In the genomic region with DNA sequence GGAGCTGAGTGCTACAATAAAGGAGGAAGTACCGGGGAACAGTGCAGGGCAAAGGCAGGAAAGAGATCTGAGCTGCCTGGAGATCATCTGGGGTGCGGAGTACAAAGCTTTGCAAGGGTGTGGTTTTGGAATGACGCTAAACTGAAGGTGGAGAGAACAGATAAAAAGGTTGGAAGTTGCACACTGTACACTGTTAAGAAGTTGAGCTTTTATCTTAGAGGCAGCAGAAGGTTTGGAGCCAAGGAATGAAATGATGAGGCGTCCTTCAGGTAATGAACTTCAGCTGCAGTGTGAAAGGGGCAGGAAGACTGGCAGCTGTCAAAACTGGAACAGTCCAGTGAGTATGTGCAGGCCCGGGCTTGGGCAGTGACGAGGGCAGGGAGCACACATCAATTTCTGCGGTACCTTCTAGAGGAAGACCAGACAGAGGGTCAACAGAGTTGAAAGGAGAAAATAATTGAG, we compare ENCODE assay signal across 1 cellular context.
A peak's percentile ranks its signal among the peaks of the same experiment; 100 is the strongest.
TF ChIP-seq lines count a peak whose summit lies in the region.

No MANE protein-coding gene starts in this region.

TF ChIP-seq in K562, 482 proteins besides CTCF, POLR2A, EP300 and RAD21 (continues in another document):
- TF ChIP-seq FOXM1 (IDR thresholded peaks at IDR 0.05; ENCODE audit: low read depth) (peak; percentile 95), FOXM1 (CRISPR knock-in tag; IDR thresholded peaks at IDR 0.05; ENCODE audit: low read depth) (no peak), NCOR1 (IDR thresholded peaks at IDR 0.05) (peak; percentile 98), ZNF445 (CRISPR knock-in tag; IDR thresholded peaks at IDR 0.05; ENCODE audit: low read depth) (no peak), ZBTB5 (IDR thresholded peaks at IDR 0.05) (peak; percentile 73; the same call in 1 of the 2 replicates), ZNF395 (CRISPR knock-in tag; IDR thresholded peaks at IDR 0.05) (peak; percentile 97), DACH1 (IDR thresholded peaks at IDR 0.05; ENCODE audit: partially characterized antibody) (peak; percentile 57), RAD51 (IDR thresholded peaks at IDR 0.05; ENCODE audit: borderline replicate concordance, low read depth) (0 out of 2 replicates have a peak, but pooled peaks have one; percentile 36), DNMT1 (IDR thresholded peaks at IDR 0.05) (peak; percentile 75; the same call in 1 of the 2 replicates), CCNT2 (IDR thresholded peaks at IDR 0.05; ENCODE audit: borderline replicate concordance, extremely low read depth, insufficient read length, low read depth, low read length) (peak; percentile 91), STAG1 (CRISPR knock-in tag; IDR thresholded peaks at IDR 0.05; ENCODE audit: borderline replicate concordance) (no peak), ZNF146 (CRISPR knock-in tag; IDR thresholded peaks at IDR 0.05; ENCODE audit: unreplicated experiment) (no peak), GATAD2B (IDR thresholded peaks at IDR 0.05; ENCODE audit: borderline replicate concordance) (0 out of 2 replicates have a peak, but pooled peaks have one; percentile 51), CREB5 (CRISPR knock-in tag; IDR thresholded peaks at IDR 0.05) (no peak), NFATC3 (IDR thresholded peaks at IDR 0.05) (peak; percentile 74; the same call in 1 of the 2 replicates), RBBP5 (IDR thresholded peaks at IDR 0.05; ENCODE audit: borderline replicate concordance, insufficient read depth, low read length, poor library complexity, severe bottlenecking) (peak; percentile 35), ESRRB (CRISPR knock-in tag; IDR thresholded peaks at IDR 0.05; ENCODE audit: borderline replicate concordance) (no peak), EP400 (IDR thresholded peaks at IDR 0.05) (peak; percentile 51; the same call in 1 of the 2 replicates), ZNF311 (CRISPR knock-in tag; IDR thresholded peaks at IDR 0.05) (peak; percentile 54; the same call in 1 of the 2 replicates), TARDBP (IDR thresholded peaks at IDR 0.05) (peak; percentile 92), ZNF197 (CRISPR knock-in tag; IDR thresholded peaks at IDR 0.05; ENCODE audit: low read depth) (peak; percentile 81; the same call in 1 of the 2 replicates), ZNF644 (tag; IDR thresholded peaks at IDR 0.05; ENCODE audit: low read depth) (peak; percentile 85; the same call in 1 of the 2 replicates), SMAD4 (CRISPR knock-in tag; conservative IDR thresholded peaks at IDR 0.05) (peak; percentile 92), SMAD3 (CRISPR knock-in tag; conservative IDR thresholded peaks at IDR 0.05) (peak; percentile 84), TFE3 (CRISPR knock-in tag; IDR thresholded peaks at IDR 0.05) (no peak), KLF1 (tag; IDR thresholded peaks at IDR 0.05) (peak; percentile 96), HDAC3 (IDR thresholded peaks at IDR 0.05; ENCODE audit: borderline replicate concordance, partially characterized antibody) (peak; percentile 92), CHD1 (IDR thresholded peaks at IDR 0.05; ENCODE audit: low read length) (no peak)
- TF ChIP-seq, protein P1, sequence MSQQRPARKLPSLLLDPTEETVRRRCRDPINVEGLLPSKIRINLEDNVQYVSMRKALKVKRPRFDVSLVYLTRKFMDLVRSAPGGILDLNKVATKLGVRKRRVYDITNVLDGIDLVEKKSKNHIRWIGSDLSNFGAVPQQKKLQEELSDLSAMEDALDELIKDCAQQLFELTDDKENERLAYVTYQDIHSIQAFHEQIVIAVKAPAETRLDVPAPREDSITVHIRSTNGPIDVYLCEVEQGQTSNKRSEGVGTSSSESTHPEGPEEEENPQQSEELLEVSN (IDR thresholded peaks at IDR 0.05; ENCODE audit: borderline replicate concordance in 1 of 2, extremely low read depth in 1 of 2, insufficient read depth in 1 of 2, insufficient read length in 1 of 2, low read depth in 1 of 2, low read length in 1 of 2, poor library complexity in 1 of 2, severe bottlenecking in 1 of 2), result peak; percentile 17 to 23
- TF ChIP-seq, protein P2, sequence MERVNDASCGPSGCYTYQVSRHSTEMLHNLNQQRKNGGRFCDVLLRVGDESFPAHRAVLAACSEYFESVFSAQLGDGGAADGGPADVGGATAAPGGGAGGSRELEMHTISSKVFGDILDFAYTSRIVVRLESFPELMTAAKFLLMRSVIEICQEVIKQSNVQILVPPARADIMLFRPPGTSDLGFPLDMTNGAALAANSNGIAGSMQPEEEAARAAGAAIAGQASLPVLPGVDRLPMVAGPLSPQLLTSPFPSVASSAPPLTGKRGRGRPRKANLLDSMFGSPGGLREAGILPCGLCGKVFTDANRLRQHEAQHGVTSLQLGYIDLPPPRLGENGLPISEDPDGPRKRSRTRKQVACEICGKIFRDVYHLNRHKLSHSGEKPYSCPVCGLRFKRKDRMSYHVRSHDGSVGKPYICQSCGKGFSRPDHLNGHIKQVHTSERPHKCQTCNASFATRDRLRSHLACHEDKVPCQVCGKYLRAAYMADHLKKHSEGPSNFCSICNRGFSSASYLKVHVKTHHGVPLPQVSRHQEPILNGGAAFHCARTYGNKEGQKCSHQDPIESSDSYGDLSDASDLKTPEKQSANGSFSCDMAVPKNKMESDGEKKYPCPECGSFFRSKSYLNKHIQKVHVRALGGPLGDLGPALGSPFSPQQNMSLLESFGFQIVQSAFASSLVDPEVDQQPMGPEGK (CRISPR knock-in tag; IDR thresholded peaks at IDR 0.05; ENCODE audit: borderline replicate concordance), result no peak
- TF ChIP-seq, protein P3, sequence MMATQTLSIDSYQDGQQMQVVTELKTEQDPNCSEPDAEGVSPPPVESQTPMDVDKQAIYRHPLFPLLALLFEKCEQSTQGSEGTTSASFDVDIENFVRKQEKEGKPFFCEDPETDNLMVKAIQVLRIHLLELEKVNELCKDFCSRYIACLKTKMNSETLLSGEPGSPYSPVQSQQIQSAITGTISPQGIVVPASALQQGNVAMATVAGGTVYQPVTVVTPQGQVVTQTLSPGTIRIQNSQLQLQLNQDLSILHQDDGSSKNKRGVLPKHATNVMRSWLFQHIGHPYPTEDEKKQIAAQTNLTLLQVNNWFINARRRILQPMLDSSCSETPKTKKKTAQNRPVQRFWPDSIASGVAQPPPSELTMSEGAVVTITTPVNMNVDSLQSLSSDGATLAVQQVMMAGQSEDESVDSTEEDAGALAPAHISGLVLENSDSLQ (IDR thresholded peaks at IDR 0.05), result peak; percentile 96
- TF ChIP-seq, protein P4, sequence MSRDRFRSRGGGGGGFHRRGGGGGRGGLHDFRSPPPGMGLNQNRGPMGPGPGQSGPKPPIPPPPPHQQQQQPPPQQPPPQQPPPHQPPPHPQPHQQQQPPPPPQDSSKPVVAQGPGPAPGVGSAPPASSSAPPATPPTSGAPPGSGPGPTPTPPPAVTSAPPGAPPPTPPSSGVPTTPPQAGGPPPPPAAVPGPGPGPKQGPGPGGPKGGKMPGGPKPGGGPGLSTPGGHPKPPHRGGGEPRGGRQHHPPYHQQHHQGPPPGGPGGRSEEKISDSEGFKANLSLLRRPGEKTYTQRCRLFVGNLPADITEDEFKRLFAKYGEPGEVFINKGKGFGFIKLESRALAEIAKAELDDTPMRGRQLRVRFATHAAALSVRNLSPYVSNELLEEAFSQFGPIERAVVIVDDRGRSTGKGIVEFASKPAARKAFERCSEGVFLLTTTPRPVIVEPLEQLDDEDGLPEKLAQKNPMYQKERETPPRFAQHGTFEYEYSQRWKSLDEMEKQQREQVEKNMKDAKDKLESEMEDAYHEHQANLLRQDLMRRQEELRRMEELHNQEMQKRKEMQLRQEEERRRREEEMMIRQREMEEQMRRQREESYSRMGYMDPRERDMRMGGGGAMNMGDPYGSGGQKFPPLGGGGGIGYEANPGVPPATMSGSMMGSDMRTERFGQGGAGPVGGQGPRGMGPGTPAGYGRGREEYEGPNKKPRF (IDR thresholded peaks at IDR 0.05; ENCODE audit: low read depth, low read length), result no peak
- TF ChIP-seq, protein P5, sequence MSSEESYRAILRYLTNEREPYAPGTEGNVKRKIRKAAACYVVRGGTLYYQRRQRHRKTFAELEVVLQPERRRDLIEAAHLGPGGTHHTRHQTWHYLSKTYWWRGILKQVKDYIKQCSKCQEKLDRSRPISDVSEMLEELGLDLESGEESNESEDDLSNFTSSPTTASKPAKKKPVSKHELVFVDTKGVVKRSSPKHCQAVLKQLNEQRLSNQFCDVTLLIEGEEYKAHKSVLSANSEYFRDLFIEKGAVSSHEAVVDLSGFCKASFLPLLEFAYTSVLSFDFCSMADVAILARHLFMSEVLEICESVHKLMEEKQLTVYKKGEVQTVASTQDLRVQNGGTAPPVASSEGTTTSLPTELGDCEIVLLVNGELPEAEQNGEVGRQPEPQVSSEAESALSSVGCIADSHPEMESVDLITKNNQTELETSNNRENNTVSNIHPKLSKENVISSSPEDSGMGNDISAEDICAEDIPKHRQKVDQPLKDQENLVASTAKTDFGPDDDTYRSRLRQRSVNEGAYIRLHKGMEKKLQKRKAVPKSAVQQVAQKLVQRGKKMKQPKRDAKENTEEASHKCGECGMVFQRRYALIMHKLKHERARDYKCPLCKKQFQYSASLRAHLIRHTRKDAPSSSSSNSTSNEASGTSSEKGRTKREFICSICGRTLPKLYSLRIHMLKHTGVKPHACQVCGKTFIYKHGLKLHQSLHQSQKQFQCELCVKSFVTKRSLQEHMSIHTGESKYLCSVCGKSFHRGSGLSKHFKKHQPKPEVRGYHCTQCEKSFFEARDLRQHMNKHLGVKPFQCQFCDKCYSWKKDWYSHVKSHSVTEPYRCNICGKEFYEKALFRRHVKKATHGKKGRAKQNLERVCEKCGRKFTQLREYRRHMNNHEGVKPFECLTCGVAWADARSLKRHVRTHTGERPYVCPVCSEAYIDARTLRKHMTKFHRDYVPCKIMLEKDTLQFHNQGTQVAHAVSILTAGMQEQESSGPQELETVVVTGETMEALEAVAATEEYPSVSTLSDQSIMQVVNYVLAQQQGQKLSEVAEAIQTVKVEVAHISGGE (CRISPR knock-in tag; IDR thresholded peaks at IDR 0.05), result peak in 1 of 3 experiments; percentile 91; a peak in 2 of 6 replicates
- TF ChIP-seq, protein P6, sequence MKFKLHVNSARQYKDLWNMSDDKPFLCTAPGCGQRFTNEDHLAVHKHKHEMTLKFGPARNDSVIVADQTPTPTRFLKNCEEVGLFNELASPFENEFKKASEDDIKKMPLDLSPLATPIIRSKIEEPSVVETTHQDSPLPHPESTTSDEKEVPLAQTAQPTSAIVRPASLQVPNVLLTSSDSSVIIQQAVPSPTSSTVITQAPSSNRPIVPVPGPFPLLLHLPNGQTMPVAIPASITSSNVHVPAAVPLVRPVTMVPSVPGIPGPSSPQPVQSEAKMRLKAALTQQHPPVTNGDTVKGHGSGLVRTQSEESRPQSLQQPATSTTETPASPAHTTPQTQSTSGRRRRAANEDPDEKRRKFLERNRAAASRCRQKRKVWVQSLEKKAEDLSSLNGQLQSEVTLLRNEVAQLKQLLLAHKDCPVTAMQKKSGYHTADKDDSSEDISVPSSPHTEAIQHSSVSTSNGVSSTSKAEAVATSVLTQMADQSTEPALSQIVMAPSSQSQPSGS (CRISPR knock-in tag; IDR thresholded peaks at IDR 0.05), result no peak
